ENCODE assay signal across 26 cellular contexts in the genomic region with DNA sequence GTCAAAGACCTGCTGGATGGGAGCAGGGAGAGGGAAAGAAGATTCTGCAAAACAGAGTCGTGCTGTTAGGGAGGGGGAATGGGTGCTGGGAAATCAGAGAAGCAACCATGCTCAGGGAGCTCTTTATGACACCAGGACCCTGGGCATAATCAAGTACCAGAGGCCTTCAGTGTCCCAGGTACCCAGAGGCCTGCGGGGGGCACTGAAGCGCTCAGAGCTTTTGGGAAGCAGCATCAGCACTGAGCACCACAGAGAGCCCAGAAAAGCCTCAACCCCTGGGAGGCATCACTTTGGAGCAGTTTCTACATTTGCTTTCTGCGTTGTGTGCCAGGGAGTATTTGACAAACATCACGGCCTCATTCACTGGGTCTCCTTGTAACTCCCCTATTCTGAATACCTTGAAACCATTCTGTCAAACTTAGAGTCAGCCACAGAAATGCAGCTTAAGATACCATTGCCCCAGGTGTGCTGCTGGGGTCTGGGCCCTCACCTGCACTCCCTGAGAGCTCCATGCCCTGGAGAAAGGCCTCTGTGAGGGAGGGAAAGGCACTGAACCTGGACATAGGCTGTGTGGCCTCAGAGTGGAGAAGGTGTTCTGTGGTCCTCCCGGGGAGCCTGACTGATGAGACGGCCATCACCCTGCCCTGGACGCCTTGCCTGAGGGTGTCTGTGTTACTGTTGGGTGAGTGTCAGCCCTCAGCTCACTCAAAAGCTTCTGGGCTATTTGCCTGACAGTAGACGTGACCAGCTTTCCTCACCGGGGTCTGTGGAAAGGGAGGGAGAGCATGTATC. TPM values are rescaled to one million over a fixed set of nuclear protein-coding genes. Genes with fewer than 3 reads are reported as not detected.
"Had no signal": no experiment of that assay in that cellular context is flagged by ENCODE, and none has a peak within 500 bp of the region (broad histone marks: within the 10 kb centered on the region; RNA-seq: fewer than 3 reads in every experiment).

No MANE protein-coding gene starts in this region.

- DNase-seq: effector memory CD4-positive, alpha-beta T cell; erythroblast; esophagus squamous epithelium; foreskin melanocyte; glutamatergic neuron; heart right ventricle; hippocampal formation; left ventricle myocardium superior; lower lobe of right lung; naive thymus-derived CD4-positive, alpha-beta T cell; occipital lobe; ovary; psoas muscle; right cardiac atrium; spleen; stimulated activated CD4-positive, alpha-beta T cell treated with anti-CD3 and anti-CD28 coated beads, Interleukin-4, amount 100 ng/mL, for 4 hours; stimulated activated naive CD8-positive, alpha-beta T cell treated with anti-CD3 and anti-CD28 coated beads, Interleukin-15, Interleukin-2, amounts not matched to agents 100 U/mL and 50 U/mL, for 24 hours; substantia nigra; testis; tibial artery had no signal

- H3K4me1 ChIP-seq: lower lobe of right lung, psoas muscle, tibial artery had no signal

- H3K27ac ChIP-seq: esophagus squamous epithelium, heart right ventricle, lower lobe of right lung, ovary, psoas muscle, skin epidermis, spleen, testis, tibial artery had no signal

- H3K27me3 ChIP-seq: heart right ventricle, ovary, spleen, testis, tibial artery had no signal

- H3K9me3 Mint-ChIP-seq: dendritic cell treated with granulocyte-macrophage colony-stimulating factor and Interleukin-4, amounts not matched to agents 40 ng/mL and 50 ng/mL, for 4 days; mesothelial cell of epicardium; nephron; stimulated activated memory B cell treated with anti-CD40 and anti-IgM and Interleukin-4, amounts not matched to agents 10 μg/mL and 1 μg/mL and 100 μg/mL, for 72 hours; type B pancreatic cell had no signal

- H3K4me3 ChIP-seq: esophagus squamous epithelium, heart right ventricle, lower lobe of right lung, ovary, psoas muscle, skin epidermis, spleen, testis, tibial artery had no signal

- H3K36me3 ChIP-seq: esophagus squamous epithelium, lower lobe of right lung, ovary, spleen had no signal

- H3K27ac Mint-ChIP-seq: dendritic cell treated with granulocyte-macrophage colony-stimulating factor and Interleukin-4, amounts not matched to agents 40 ng/mL and 50 ng/mL, for 4 days; mesothelial cell of epicardium; naive thymus-derived CD4-positive, alpha-beta T cell; nephron; stimulated activated memory B cell treated with anti-CD40 and anti-IgM and Interleukin-4, amounts not matched to agents 10 μg/mL and 1 μg/mL and 100 μg/mL, for 72 hours; type B pancreatic cell had no signal

- H3K9me3 ChIP-seq: esophagus squamous epithelium, heart right ventricle, lower lobe of right lung, ovary, psoas muscle, spleen, testis, tibial artery had no signal

- H3K4me1 Mint-ChIP-seq: stimulated activated memory B cell treated with anti-CD40 and anti-IgM and Interleukin-4, amounts not matched to agents 10 μg/mL and 1 μg/mL and 100 μg/mL, for 72 hours had no signal

- H3K36me3 Mint-ChIP-seq: mesothelial cell of epicardium; naive thymus-derived CD4-positive, alpha-beta T cell; stimulated activated memory B cell treated with anti-CD40 and anti-IgM and Interleukin-4, amounts not matched to agents 10 μg/mL and 1 μg/mL and 100 μg/mL, for 72 hours; type B pancreatic cell had no signal

- H3K4me3 Mint-ChIP-seq: dendritic cell treated with granulocyte-macrophage colony-stimulating factor and Interleukin-4, amounts not matched to agents 40 ng/mL and 50 ng/mL, for 4 days; mesothelial cell of epicardium; naive thymus-derived CD4-positive, alpha-beta T cell; nephron; stimulated activated memory B cell treated with anti-CD40 and anti-IgM and Interleukin-4, amounts not matched to agents 10 μg/mL and 1 μg/mL and 100 μg/mL, for 72 hours; type B pancreatic cell had no signal

- ATAC-seq: heart right ventricle; left ventricle myocardium superior; lower lobe of right lung; naive thymus-derived CD4-positive, alpha-beta T cell; psoas muscle; right cardiac atrium; stimulated activated memory B cell treated with anti-CD40 and anti-IgM and Interleukin-4, amounts not matched to agents 10 μg/mL and 1 μg/mL and 100 μg/mL, for 72 hours; stimulated activated naive CD8-positive, alpha-beta T cell treated with anti-CD3 and anti-CD28 coated beads, Interleukin-15, Interleukin-2, amounts not matched to agents 100 U/mL and 50 U/mL, for 24 hours had no signal

RNA-seq across cellular contexts. Expression of gene CXCL12, which starts 37.1 kb away (rescaled TPM):
- total RNA-seq: naive thymus-derived CD4-positive, alpha-beta T cell had no signal
